24 cellular contexts compared by ENCODE assay signal in genomic region chr17:63629627-63630026, GRCh38. TPM values are rescaled to one million over a fixed set of nuclear protein-coding genes. Genes with fewer than 3 reads are reported as not detected.
DNase-seq lines count a peak whose midpoint lies in the region; ATAC-seq, FAIRE-seq and TF ChIP-seq lines count a peak whose summit lies in the region.
"Had no signal": no experiment of that assay in that cellular context is flagged by ENCODE, and none has a peak within 500 bp of the region (broad histone marks: within the 10 kb centered on the region; RNA-seq: fewer than 3 reads in every experiment).

No MANE protein-coding gene starts in this region.

- H4K20me1 ChIP-seq in DND-41 (ENCODE audit: insufficient read depth, low read length) (peaks cover 47% of the 10 kb centered on the region), endothelial cell of umbilical vein (replicated peaks; ENCODE audit: control insufficient read depth, extremely low read depth, insufficient read depth, low read length) (peaks cover 9% of the 10 kb centered on the region)

- H2AFZ ChIP-seq in DND-41 (ENCODE audit: low read depth, low read length): no peak overlapping the region
- no peak overlapping the region for H2AFZ ChIP-seq in endothelial cell of umbilical vein (ENCODE audit: low read depth, low read length)

- no peak for DNase-seq in DND-41
- DNase-seq in endothelial cell of umbilical vein (ENCODE audit: low read depth, low spot score): peak; percentile 29
- no peak for DNase-seq in left ventricle myocardium superior
- DNase-seq in prostate gland (ENCODE audit: low spot score): no peak
- DNase-seq in RWPE1 (ENCODE audit: low spot score): no peak
- no peak for DNase-seq in SW480 (ENCODE audit: low spot score)
- no peak for DNase-seq in stimulated activated CD4-positive, alpha-beta T cell treated with anti-CD3 and anti-CD28 coated beads, Interleukin-4, amount 100 ng/mL, for 1 hour
- DNase-seq: activated CD4-positive, alpha-beta T cell treated with anti-CD3 and anti-CD28 coated beads, Interleukin-2, amount 50 U/mL, for 48 hours; activated naive CD4-positive, alpha-beta T cell treated with anti-CD3 and anti-CD28 coated beads, Interleukin-2, amount 50 U/mL, for 16 hours; amygdala; mesendoderm; NCI-H1105 treated with DMSO at 0.1 percent for 48 hours; NCI-H2029; NCI-H524 treated with DMSO at 0.1 percent for 48 hours; Peyer's patch; stimulated activated CD4-positive, alpha-beta T cell treated with anti-CD3 and anti-CD28 coated beads, Interleukin-1b, Interleukin-23, amount 100 ng/mL, for 48 hours; T-helper 1 cell had no signal

- H3K9me1 ChIP-seq in endothelial cell of umbilical vein (replicated peaks; ENCODE audit: control insufficient read depth, extremely low read depth, insufficient read depth, low read length): no peaks in the 10 kb centered on the region

- POLR2A ChIA-PET in endothelial cell of umbilical vein (lab: Charles Lee) (no interaction called here), RWPE1 (lab: Yijun Ruan, JAX; ENCODE audit: low non-redundant PET) (no interaction called here)

- TF ChIP-seq CTCF in DND-41 (IDR thresholded peaks at IDR 0.05; ENCODE audit: borderline replicate concordance, extremely low read depth, low read length, poor library complexity, severe bottlenecking) (no peak), endothelial cell of umbilical vein (IDR thresholded peaks at IDR 0.05; ENCODE audit: extremely low read depth in 1 of 2, insufficient read depth in 1 of 2, low read depth in 1 of 2, low read length in 2 of 2) (no peak), prostate gland (IDR thresholded peaks at IDR 0.05) (peak in 1 of 4 experiments; percentile 6), RWPE1 (conservative IDR thresholded peaks at IDR 0.05; ENCODE audit: low read depth) (no peak)

- no peak for FAIRE-seq in endothelial cell of umbilical vein (lab: Jason Lieb, UNC)
- FAIRE-seq: endometrium, G401.6 had no signal

- no peak overlapping the region for H3K4me3 ChIP-seq in DND-41 (ENCODE audit: low read depth in 1 of 2, low read length in 2 of 2)
- H3K4me3 ChIP-seq in endothelial cell of umbilical vein (replicated peaks in 1 of 3; ENCODE audit: insufficient read depth in 1 of 3, low read depth in 1 of 3, low read length in 3 of 3): no peak overlapping the region
- H3K4me3 ChIP-seq in prostate gland: no peak overlapping the region
- H3K4me3 ChIP-seq: cardiac muscle cell, Peyer's patch, SJSA1, smooth muscle cell, tibial nerve had no signal

- TF ChIP-seq POLR2A in endothelial cell of umbilical vein (IDR thresholded peaks at IDR 0.05; ENCODE audit: low read depth, low read length): no peak
- no peak for TF ChIP-seq POLR2A in prostate gland (IDR thresholded peaks at IDR 0.05)

- intact Hi-C loops in endothelial cell of umbilical vein (cut with micrococcal nuclease) (no loop called here), left ventricle myocardium superior (cut with micrococcal nuclease) (loop anchor here (2.0 kb wide), 1 partner anchor 43 kb away; no protein-coding TSS in a partner anchor), prostate gland (cut with DNase I) (no loop called here)

- no peak for ATAC-seq in DND-41 (ENCODE audit: insufficient read depth, low read depth)
- peak; percentile 68 for ATAC-seq in left ventricle myocardium superior
- ATAC-seq in HG03159 (IDR thresholded peaks at IDR 0.05; ENCODE audit: unreplicated experiment): no peak

- 52% methylated on average over 1 of the region's 1 CpG for WGBS in prostate gland

- dilution Hi-C loops in endothelial cell of umbilical vein (cut with MboI; ENCODE audit: extremely low pct_ligation_motif_present, low sequenced_read_pairs): no loop called here

- H3K4me1 ChIP-seq in DND-41 (ENCODE audit: insufficient read depth, low read length): peaks cover 14% of the 10 kb centered on the region
- peaks cover 45% of the 10 kb centered on the region for H3K4me1 ChIP-seq in endothelial cell of umbilical vein (ENCODE audit: control insufficient read depth, extremely low read depth, insufficient read depth, low read length)
- peaks cover 14% of the 10 kb centered on the region for H3K4me1 ChIP-seq in prostate gland (replicated peaks)

- H3K9ac ChIP-seq in DND-41 (ENCODE audit: low read depth, low read length) (no peak overlapping the region), endothelial cell of umbilical vein (replicated peaks; ENCODE audit: extremely low read depth, insufficient read depth, low read length) (no peak overlapping the region)

- no TSS peak for BruUV-seq in endothelial cell of umbilical vein (replicated peaks; lab: Mats Ljungman, UMichigan)

- H3K27ac ChIP-seq in DND-41 (ENCODE audit: low read length): peak overlapping the region; percentile 7; the same call in 1 of the 2 replicates
- H3K27ac ChIP-seq in endothelial cell of umbilical vein (ENCODE audit: insufficient read depth, low read depth, low read length): no peak overlapping the region
- H3K27ac ChIP-seq in prostate gland: peak overlapping the region; percentile 5 to 59
- H3K27ac ChIP-seq in RWPE1: no peak overlapping the region
- H3K27ac ChIP-seq: cardiac muscle cell, Peyer's patch, SJSA1, tibial nerve had no signal

- H3K27me3 ChIP-seq in DND-41 (ENCODE audit: insufficient read depth, low read length, poor library complexity): no peaks in the 10 kb centered on the region
- no peaks in the 10 kb centered on the region for H3K27me3 ChIP-seq in endothelial cell of umbilical vein (ENCODE audit: control insufficient read depth in 2 of 2, insufficient read depth in 2 of 2, low read length in 2 of 2)
- no peaks in the 10 kb centered on the region for H3K27me3 ChIP-seq in prostate gland (replicated peaks; ENCODE audit: insufficient read depth)
- H3K27me3 ChIP-seq: cardiac muscle cell, Peyer's patch, SJSA1, tibial nerve had no signal

- CTCF ChIA-PET in endothelial cell of umbilical vein (lab: Charles Lee): interaction anchor here (0.6 to 1.9 kb wide), 3 partner anchors 8 to 113 kb away, joined by 3 to 4 read pairs (median 3); partner anchors contain the start of gene MAP3K3
- CTCF ChIA-PET in RWPE1 (lab: Yijun Ruan, JAX): no interaction called here

- H3K36me3 ChIP-seq in DND-41 (ENCODE audit: insufficient read depth, low read length) (peaks cover 35% of the 10 kb centered on the region), endothelial cell of umbilical vein (ENCODE audit: control insufficient read depth in 2 of 2, extremely low read depth in 1 of 2, insufficient read depth in 2 of 2, low read length in 2 of 2) (peaks cover 5 to 9% of the 10 kb centered on the region in 2 experiments), prostate gland (no peaks in the 10 kb centered on the region)
- H3K36me3 ChIP-seq: cardiac muscle cell had no signal

- H3K79me2 ChIP-seq in DND-41 (ENCODE audit: insufficient read depth, low read length) (peaks cover 83% of the 10 kb centered on the region), endothelial cell of umbilical vein (ENCODE audit: control insufficient read depth, insufficient read depth, low read length) (peaks cover 82% of the 10 kb centered on the region)

- H3K9me3 ChIP-seq in DND-41 (ENCODE audit: insufficient read depth, low read length, severe bottlenecking) (no peaks in the 10 kb centered on the region), endothelial cell of umbilical vein (replicated peaks; ENCODE audit: control insufficient read depth, insufficient read depth, low read length) (no peaks in the 10 kb centered on the region), prostate gland (no peaks in the 10 kb centered on the region)
- H3K9me3 ChIP-seq: Peyer's patch, SJSA1, tibial nerve had no signal

- H3K4me2 ChIP-seq in DND-41 (ENCODE audit: insufficient read depth, low read length): no peak overlapping the region
- no peak overlapping the region for H3K4me2 ChIP-seq in endothelial cell of umbilical vein (ENCODE audit: insufficient read depth, low read length)
- H3K4me2 ChIP-seq: smooth muscle cell had no signal

TF ChIP-seq in endothelial cell of umbilical vein, 7 proteins besides CTCF, POLR2A, EP300 and RAD21:
- TF ChIP-seq, protein P1, sequence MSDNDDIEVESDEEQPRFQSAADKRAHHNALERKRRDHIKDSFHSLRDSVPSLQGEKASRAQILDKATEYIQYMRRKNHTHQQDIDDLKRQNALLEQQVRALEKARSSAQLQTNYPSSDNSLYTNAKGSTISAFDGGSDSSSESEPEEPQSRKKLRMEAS (IDR thresholded peaks at IDR 0.05; ENCODE audit: insufficient read depth, insufficient read length): no peak
- no peak for TF ChIP-seq GATA2 (IDR thresholded peaks at IDR 0.05; ENCODE audit: insufficient read depth, insufficient read length, low read depth, low read length)
- TF ChIP-seq JUN (IDR thresholded peaks at IDR 0.05; ENCODE audit: borderline replicate concordance, insufficient read depth, insufficient read length, low read depth): no peak
- no peak for TF ChIP-seq EZH2 (IDR thresholded peaks at IDR 0.05; ENCODE audit: borderline replicate concordance, low read depth, low read length, severe bottlenecking)
- no peak for TF ChIP-seq FOS (IDR thresholded peaks at IDR 0.05; ENCODE audit: borderline replicate concordance, insufficient read depth, low read length)
- no peak for TF ChIP-seq POLR2AphosphoS5 (IDR thresholded peaks at IDR 0.05; ENCODE audit: insufficient read depth, low read depth, low read length)
- TF ChIP-seq MYC (IDR thresholded peaks at IDR 0.05; ENCODE audit: low read depth, low read length): no peak

RNA-seq across cellular contexts. Expression of gene MAP3K3, which starts 7.4 kb away (rescaled TPM):
- total RNA-seq in endothelial cell of umbilical vein (81.0 and 91.4 TPM in 2 replicates), left ventricle myocardium superior (36.9 TPM), prostate gland (10 to 100 TPM; 44.0 to 72.0 TPM)
- 47.4 and 56.6 TPM in 2 replicates for polyA plus RNA-seq in endothelial cell of umbilical vein
- 58.3 and 59.8 TPM in 2 replicates for polyA plus RNA-seq in endothelial cell of umbilical vein (2011; cell fraction: cytosol; rRNA removed)
- 121 and 129 TPM in 2 replicates for polyA plus RNA-seq in endothelial cell of umbilical vein (2011; cell fraction: nucleus; rRNA removed)
- 62.5 and 62.6 TPM in 2 replicates for polyA plus RNA-seq in endothelial cell of umbilical vein (2012)
- polyA minus RNA-seq in endothelial cell of umbilical vein: 114 and 118 TPM in 2 replicates
- polyA minus RNA-seq in endothelial cell of umbilical vein (2011; cell fraction: cytosol; rRNA and poly(A)+ RNA removed): 7.2 TPM
- 90.0 and 101 TPM in 2 replicates for polyA minus RNA-seq in endothelial cell of umbilical vein (2011; cell fraction: nucleus; rRNA and poly(A)+ RNA removed)

RNA-seq across cellular contexts. Expression of gene TACO1, which starts 28.9 kb away (rescaled TPM):
- 26.1 and 31.7 TPM in 2 replicates for total RNA-seq in endothelial cell of umbilical vein
- polyA plus RNA-seq in endothelial cell of umbilical vein: 23.9 and 24.7 TPM in 2 replicates
- polyA plus RNA-seq in endothelial cell of umbilical vein (2011; cell fraction: cytosol; rRNA removed): 29.0 and 29.4 TPM in 2 replicates
- 16.2 and 18.8 TPM in 2 replicates for polyA plus RNA-seq in endothelial cell of umbilical vein (2011; cell fraction: nucleus; rRNA removed)
- 28.9 and 34.0 TPM in 2 replicates for polyA plus RNA-seq in endothelial cell of umbilical vein (2012)
- 16.9 and 18.3 TPM in 2 replicates for polyA minus RNA-seq in endothelial cell of umbilical vein
- 17.5 TPM for polyA minus RNA-seq in endothelial cell of umbilical vein (2011; cell fraction: cytosol; rRNA and poly(A)+ RNA removed)
- polyA minus RNA-seq in endothelial cell of umbilical vein (2011; cell fraction: nucleus; rRNA and poly(A)+ RNA removed): 4.4 and 5.0 TPM in 2 replicates
- total RNA-seq in left ventricle myocardium superior: 45.5 TPM
- total RNA-seq in prostate gland: 10 to 100 TPM; 12.8 to 17.4 TPM

Comparison
In these comparisons a context has a peak if more than half of its experiments do, and no peak if none do; other contexts are left out.
1. H3K27ac ChIP-seq: peak in DND-41 (single experiment) and prostate gland (2 of 2); none in endothelial cell of umbilical vein (single experiment) and RWPE1 (single experiment).